Comparison of ENCODE assay signal across 8 cellular contexts in genomic region chr3:133384331-133385027, GRCh38. TPM values are rescaled to one million over a fixed set of nuclear protein-coding genes. Genes with fewer than 3 reads are reported as not detected.
DNase-seq lines count a peak whose midpoint lies in the region; ATAC-seq and TF ChIP-seq lines count a peak whose summit lies in the region.

No MANE protein-coding gene starts in this region.

- POLR2A ChIA-PET in activated CD8-positive, alpha-beta T cell treated with anti-CD3 and anti-CD28 coated beads, Interleukin-2, amount 10 ng/mL, durations not matched to agents 7 days and 5 days (lab: Charles Lee): no interaction called here

- peak; percentile 52 for ATAC-seq in HG03060 (IDR thresholded peaks at IDR 0.05; ENCODE audit: low read depth, unreplicated experiment)
- peak; percentile 77 for ATAC-seq in activated CD8-positive, alpha-beta T cell treated with anti-CD3 and anti-CD28 coated beads, Interleukin-2, amount 10 ng/mL, durations not matched to agents 7 days and 5 days
- no peak for ATAC-seq in GM19455 (IDR thresholded peaks at IDR 0.05; ENCODE audit: unreplicated experiment)

- no peaks in the 10 kb centered on the region for H3K36me3 Mint-ChIP-seq in activated CD8-positive, alpha-beta T cell treated with anti-CD3 and anti-CD28 coated beads, Interleukin-2, amount 10 ng/mL, durations not matched to agents 7 days and 5 days (ENCODE audit: low read depth)

- H3K4me1 Mint-ChIP-seq in activated CD8-positive, alpha-beta T cell treated with anti-CD3 and anti-CD28 coated beads, Interleukin-2, amount 10 ng/mL, durations not matched to agents 7 days and 5 days (ENCODE audit: low read depth): no peaks in the 10 kb centered on the region

- in situ Hi-C loops in GM13977 (cut with MboI; ENCODE audit: low pct_unique_long_range_greater_than_20kb, low sequenced_read_pairs, unreplicated experiment): loop anchor here (25.0 kb wide), 2 partner anchors 347 to 647 kb away; partner anchors contain the start of gene TMEM108

- H3K4me3 Mint-ChIP-seq in activated CD8-positive, alpha-beta T cell treated with anti-CD3 and anti-CD28 coated beads, Interleukin-2, amount 10 ng/mL, durations not matched to agents 7 days and 5 days: no peak overlapping the region

- peak; percentile 57 for TF ChIP-seq CTCF in GM13977 (IDR thresholded peaks at IDR 0.05; ENCODE audit: extremely low read depth, insufficient read depth, missing control alignments)

- CTCF ChIA-PET in activated CD8-positive, alpha-beta T cell treated with anti-CD3 and anti-CD28 coated beads, Interleukin-2, amount 10 ng/mL, durations not matched to agents 7 days and 5 days (lab: Charles Lee): interaction anchor here (0.7 to 2.8 kb wide), 5 partner anchors 27 to 658 kb away, joined by 3 to 9 read pairs (median 3); no protein-coding TSS in a partner anchor

- no peaks in the 10 kb centered on the region for H3K9me3 Mint-ChIP-seq in activated CD8-positive, alpha-beta T cell treated with anti-CD3 and anti-CD28 coated beads, Interleukin-2, amount 10 ng/mL, durations not matched to agents 7 days and 5 days (ENCODE audit: insufficient read depth)

- H3K27ac Mint-ChIP-seq in activated CD8-positive, alpha-beta T cell treated with anti-CD3 and anti-CD28 coated beads, Interleukin-2, amount 10 ng/mL, durations not matched to agents 7 days and 5 days: no peak overlapping the region

- DNase-seq in 8988T (peak; percentile 52), GM13977 (ENCODE audit: low spot score) (peak; percentile 69), NCI-H2171 (lab: John Stamatoyannopoulos, UW) (peak; percentile 61), glomerular visceral epithelial cell (ENCODE audit: extremely low spot score) (peak; percentile 45), pons (ENCODE audit: low spot score) (peak; percentile 65)
- peak; percentile 46 for DNase-seq in activated CD8-positive, alpha-beta T cell treated with anti-CD3 and anti-CD28 coated beads, Interleukin-2, amount 10 ng/mL, durations not matched to agents 7 days and 5 days

- H3K27me3 Mint-ChIP-seq in activated CD8-positive, alpha-beta T cell treated with anti-CD3 and anti-CD28 coated beads, Interleukin-2, amount 10 ng/mL, durations not matched to agents 7 days and 5 days (ENCODE audit: low read depth): no peaks in the 10 kb centered on the region

RNA-seq across cellular contexts. Expression of gene BFSP2, which starts 15.4 kb away (rescaled TPM):
- total RNA-seq in activated CD8-positive, alpha-beta T cell treated with anti-CD3 and anti-CD28 coated beads, Interleukin-2, amount 10 ng/mL, durations not matched to agents 7 days and 5 days: under 1 TPM; 0.42 to 0.45 TPM
